In the genomic region with DNA sequence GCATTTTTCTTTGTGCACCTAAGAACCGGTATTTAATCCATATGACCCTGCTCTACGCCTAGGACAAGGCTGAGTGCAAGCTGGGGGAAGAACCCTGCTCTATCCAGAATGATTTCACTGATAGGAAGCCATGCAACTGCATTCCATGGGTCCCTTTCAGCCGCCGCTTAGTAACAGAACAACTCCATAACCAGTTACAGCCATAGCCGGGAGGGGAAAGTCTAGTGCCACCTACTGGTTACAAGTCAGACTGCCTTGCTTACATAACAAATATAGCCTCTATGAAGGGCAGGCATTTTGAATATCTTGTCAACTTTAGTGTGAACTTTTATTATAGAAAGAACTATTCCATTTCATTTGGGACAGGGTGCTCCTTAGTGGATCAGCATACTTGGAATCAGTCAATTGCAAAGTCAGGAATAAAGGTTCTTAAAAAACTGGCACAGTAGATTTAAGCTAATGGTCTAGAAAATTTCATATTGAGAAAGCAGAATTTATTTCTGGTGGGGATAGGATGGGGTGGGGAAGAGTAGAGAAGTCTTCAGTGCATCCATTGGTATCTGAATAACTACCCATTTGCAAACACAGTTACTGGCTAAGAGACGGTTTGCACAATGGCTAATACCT, we compare ENCODE assay signal across 8 cellular contexts.
DNase-seq lines count a peak whose midpoint lies in the region; ATAC-seq, FAIRE-seq and TF ChIP-seq lines count a peak whose summit lies in the region.

No MANE protein-coding gene starts in this region.

- no peak overlapping the region for H3K14ac ChIP-seq in H1 (ENCODE audit: insufficient read length)

- in situ Hi-C loops in HAP-1 (cut with MboI; ENCODE audit: low sequenced_read_pairs), result no loop called here

- no peak overlapping the region for H2BK5ac ChIP-seq in H1 (ENCODE audit: low read depth, low read length)

- intact Hi-C loops in Right ventricle myocardium inferior (cut with DNase I) (loop anchor here (5.0 kb wide), 1 partner anchor 521 kb away; the partner anchor contains the start of gene ADRA2A), cardiac septum (cut with DNase I) (no loop called here), stomach (cut with DNase I; ENCODE audit: low total_unique reads) (no loop called here)

- no peak overlapping the region for H2BK12ac ChIP-seq in H1 (ENCODE audit: low read depth, low read length)

- H2AFZ ChIP-seq in H1 (ENCODE audit: low read length), result peak overlapping the region; percentile 90

- FAIRE-seq in H1 (lab: Jason Lieb, UNC), result peak; percentile 87

- H4K91ac ChIP-seq in H1 (replicated peaks; ENCODE audit: insufficient read length, low read length), result no peak overlapping the region

- DNase-seq in Right ventricle myocardium inferior (ENCODE audit: missing footprints) (no peak), cardiac septum (ENCODE audit: low spot score) (no peak), HAP-1 (ENCODE audit: low spot score in 2 of 2) (peak; percentile 50 to 65), H1 (ENCODE audit: low read depth in 1 of 2, low spot score in 2 of 2) (peak; percentile 39 to 68), midbrain (lab: John Stamatoyannopoulos, UW) (peak; percentile 68), stomach (peak; percentile 32)
- DNase-seq in activated CD4-positive, CD25-positive, alpha-beta regulatory T cell treated with anti-CD3 and anti-CD28 coated beads, Interleukin-2, amount 50 U/mL, for 72 hours, result peak; percentile 31

- H2BK15ac ChIP-seq in H1 (ENCODE audit: low read length), result no peak overlapping the region

- no peak overlapping the region for H3K4me2 ChIP-seq in H1 (ENCODE audit: insufficient read depth in 1 of 2, low read depth in 2 of 2, low read length in 2 of 2)

- H3K27me3 ChIP-seq in HAP-1 (ENCODE audit: low read depth), result no peaks in the 10 kb centered on the region
- no peaks in the 10 kb centered on the region for H3K27me3 ChIP-seq in H1 (replicated peaks in 1 of 4; ENCODE audit: control insufficient read depth in 3 of 4, extremely low read depth in 1 of 4, insufficient read depth in 3 of 4, low read length in 3 of 4)
- no peaks in the 10 kb centered on the region for H3K27me3 ChIP-seq in stomach

- H4K8ac ChIP-seq in H1 (ENCODE audit: extremely low read depth, insufficient read depth, low read length), result no peak overlapping the region

- POLR2A ChIA-PET in H1 (lab: Charles Lee; ENCODE audit: partially characterized antibody), result no interaction called here

- no peak overlapping the region for H3K9ac ChIP-seq in H1 (replicated peaks in 1 of 4; ENCODE audit: extremely low read depth in 1 of 4, low read depth in 3 of 4, low read length in 3 of 4)

- H3K36me3 ChIP-seq in HAP-1 (replicated peaks), result no peaks in the 10 kb centered on the region
- no peaks in the 10 kb centered on the region for H3K36me3 ChIP-seq in H1 (ENCODE audit: control insufficient read depth in 2 of 4, insufficient read depth in 4 of 4, low read length in 3 of 4)
- H3K36me3 ChIP-seq in stomach, result no peaks in the 10 kb centered on the region

- H3K27ac ChIP-seq in H1 (ENCODE audit: low read depth, low read length) (no peak overlapping the region), stomach (no peak overlapping the region)

- TF ChIP-seq POLR2A in H1 (IDR thresholded peaks at IDR 0.05; ENCODE audit: control extremely low read depth in 1 of 2, low read depth in 2 of 2, low read length in 2 of 2), result no peak
- TF ChIP-seq POLR2A in stomach (IDR thresholded peaks at IDR 0.05), result no peak

- H3K4me1 ChIP-seq in HAP-1 (no peaks in the 10 kb centered on the region), H1 (replicated peaks in 1 of 4; ENCODE audit: control insufficient read depth in 3 of 4, insufficient read depth in 4 of 4, low read length in 3 of 4) (peaks cover 0 to 3% (median 0%) of the 10 kb centered on the region in 4 experiments; a peak in 1 of 7 replicates), stomach (no peaks in the 10 kb centered on the region)

- CTCF ChIA-PET in H1 (lab: Charles Lee; ENCODE audit: partially characterized antibody), result interaction anchor here (0.6 to 3.5 kb wide), 57 partner anchors 8 to 1424 kb away, joined by 3 to 16 read pairs (median 4); no protein-coding TSS in a partner anchor

- no peaks in the 10 kb centered on the region for H3K79me1 ChIP-seq in H1 (ENCODE audit: low read depth, low read length)

- H2BK20ac ChIP-seq in H1 (ENCODE audit: low read length), result no peak overlapping the region

- H3K4ac ChIP-seq in H1 (replicated peaks; ENCODE audit: insufficient read length, low read depth, low read length), result no peak overlapping the region

- H3K4me3 ChIP-seq in HAP-1 (no peak overlapping the region), H1 (ENCODE audit: extremely low read depth in 1 of 4, insufficient read depth in 2 of 4, low read depth in 3 of 4, low read length in 4 of 4) (no peak overlapping the region), stomach (no peak overlapping the region)

- WGBS in H1 (ENCODE audit: extremely low coverage in 1 of 2, insufficient coverage in 1 of 2, insufficient read length in 1 of 2, insufficient replicate concordance in 2 of 2, low coverage in 1 of 2, low lambda C conversion rate in 2 of 2, missing lambda C conversion rate in 1 of 2), 2 experiments, result 42% methylated on average over 6 of the region's 6 CpGs; no CpG with 5 or more reads in 1 of the 2 experiments
- WGBS in stomach, 5 donors, result 23 to 41% (median 32%) methylated on average over 6 of the region's 6 CpGs

- TF ChIP-seq RAD21 in H1 (IDR thresholded peaks at IDR 0.05 in 1 of 2, conservative IDR thresholded peaks at IDR 0.05 in 1 of 2; ENCODE audit: low read depth in 2 of 2, low read length in 2 of 2), result peak; percentile 72 to 87

- TF ChIP-seq EP300 in H1 (IDR thresholded peaks at IDR 0.05; ENCODE audit: borderline replicate concordance in 1 of 2, low read depth in 2 of 2, low read length in 2 of 2) (no peak), stomach (IDR thresholded peaks at IDR 0.05) (no peak)

- no peak overlapping the region for H3K18ac ChIP-seq in H1 (ENCODE audit: extremely low read depth, low read length)

- no peak overlapping the region for H2AK5ac ChIP-seq in H1 (ENCODE audit: low read depth, low read length)

- TF ChIP-seq CTCF in LNCAP (IDR thresholded peaks at IDR 0.05), result peak; percentile 89
- TF ChIP-seq CTCF in H1 (IDR thresholded peaks at IDR 0.05; ENCODE audit: control extremely low read depth in 1 of 3, insufficient read depth in 1 of 3, low read depth in 1 of 3, low read length in 3 of 3), result peak; percentile 23 to 90 (median 71)
- peak in 5 of 7 experiments; percentile 40 to 62 (median 43) for TF ChIP-seq CTCF in stomach (IDR thresholded peaks at IDR 0.05)

- no peak overlapping the region for H3K56ac ChIP-seq in H1 (replicated peaks; ENCODE audit: insufficient read length, low read depth, low read length)

- H3K9me3 ChIP-seq in HAP-1 (no peaks in the 10 kb centered on the region), H1 (ENCODE audit: insufficient read depth in 2 of 2, low read depth in 1 of 2, low read length in 1 of 2) (no peaks in the 10 kb centered on the region), stomach (no peaks in the 10 kb centered on the region)

- ATAC-seq in Right ventricle myocardium inferior, result peak; percentile 44

- H2BK120ac ChIP-seq in H1 (replicated peaks; ENCODE audit: low read depth, low read length), result no peak overlapping the region

- H3K23me2 ChIP-seq in H1 (ENCODE audit: low read depth, low read length), result no peaks in the 10 kb centered on the region

- no peak overlapping the region for H4K5ac ChIP-seq in H1 (ENCODE audit: insufficient read length, low read depth, low read length)

- H3K23ac ChIP-seq in H1 (ENCODE audit: insufficient read length), result no peak overlapping the region

- no peaks in the 10 kb centered on the region for H4K20me1 ChIP-seq in H1 (replicated peaks in 1 of 2; ENCODE audit: control insufficient read depth in 1 of 2, insufficient read depth in 2 of 2, low read length in 2 of 2)

- H3K79me2 ChIP-seq in H1 (ENCODE audit: control insufficient read depth in 1 of 2, insufficient read depth in 2 of 2, low read length in 2 of 2), result no peaks in the 10 kb centered on the region

TF ChIP-seq in H1, 55 proteins besides CTCF, POLR2A, EP300 and RAD21:
- no peak for TF ChIP-seq GTF2F1 (IDR thresholded peaks at IDR 0.05; ENCODE audit: borderline replicate concordance, low read depth, low read length)
- TF ChIP-seq CREB1 (IDR thresholded peaks at IDR 0.05), result 0 out of 2 replicates have a peak, but pooled peaks have one; percentile 18
- peak; percentile 68 for TF ChIP-seq TEAD4 (IDR thresholded peaks at IDR 0.05; ENCODE audit: low read depth, low read length)
- TF ChIP-seq YY1 (IDR thresholded peaks at IDR 0.05; ENCODE audit: low read depth, low read length), result peak; percentile 82

Comparison
In these comparisons a context has a peak if more than half of its experiments do, and no peak if none do; other contexts are left out.
1. DNase-seq: peak in HAP-1 (2 of 2), activated CD4-positive, CD25-positive, alpha-beta regulatory T cell treated with anti-CD3 and anti-CD28 coated beads, Interleukin-2, amount 50 U/mL, for 72 hours (single experiment), H1 (2 of 2), midbrain (single experiment) and stomach (single experiment); none in Right ventricle myocardium inferior (single experiment) and cardiac septum (single experiment).
2. Peak in every context shown above with its lines, with median percentiles within 50 percentile points of each other: CTCF ChIP-seq.